In the genomic region with DNA sequence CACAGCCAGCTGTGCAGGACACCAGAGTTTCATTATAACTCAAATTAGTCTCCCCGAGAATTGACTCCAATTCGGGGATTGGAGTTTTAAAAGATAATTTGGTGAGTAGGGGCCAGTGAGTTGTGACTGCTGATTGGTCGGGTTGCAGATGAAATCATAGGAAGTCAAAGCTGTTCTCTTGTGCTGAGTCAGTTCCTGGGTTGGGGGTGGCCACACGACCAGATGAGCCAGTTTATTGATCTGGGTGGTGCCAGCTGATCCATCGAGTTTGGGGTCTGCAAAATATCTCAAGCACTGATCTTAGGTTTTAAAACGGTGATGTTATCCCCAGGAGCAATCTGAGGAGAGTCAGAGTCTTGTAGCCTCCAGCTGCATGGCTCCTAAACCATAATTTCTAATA, we compare ENCODE assay signal across 13 cellular contexts.
"Had no signal": no experiment of that assay in that cellular context is flagged by ENCODE, and none has a peak within 500 bp of the region (broad histone marks: within the 10 kb centered on the region; RNA-seq: fewer than 3 reads in every experiment).

No MANE protein-coding gene starts in this region.

- H3K36me3 Mint-ChIP-seq: type B pancreatic cell had no signal

- H3K27ac ChIP-seq: esophagus squamous epithelium, left ventricle myocardium inferior, pancreas, SK-N-MC, suprapubic skin had no signal

- H3K4me1 ChIP-seq: esophagus squamous epithelium, left ventricle myocardium inferior, pancreas, suprapubic skin had no signal

- DNase-seq: activated CD4-positive, CD25-positive, alpha-beta regulatory T cell treated with anti-CD3 and anti-CD28 coated beads, Interleukin-2, amount 50 U/mL, for 72 hours; activated gamma-delta T cell treated with Interleukin-2 at 50 U/mL for 16 hours; activated T-cell treated with anti-CD3 and anti-CD28 coated beads, Interleukin-2, amount 50 U/mL, for 4 hours; aorta; esophagus squamous epithelium; kidney; left ventricle myocardium inferior had no signal

- H3K27me3 ChIP-seq: pancreas had no signal

- H3K9me3 Mint-ChIP-seq: neural crest cell, type B pancreatic cell had no signal

- ATAC-seq: activated T-cell treated with anti-CD3 and anti-CD28 coated beads, Interleukin-2, amount 50 U/mL, for 4 hours; stimulated activated naive CD8-positive, alpha-beta T cell treated with anti-CD3 and anti-CD28 coated beads, Interleukin-15, Interleukin-2, amounts not matched to agents 100 U/mL and 50 U/mL, for 24 hours had no signal

- H3K4me3 Mint-ChIP-seq: activated T-cell treated with anti-CD3 and anti-CD28 coated beads, Interleukin-2, amount 50 U/mL, for 4 hours; neural crest cell; type B pancreatic cell had no signal

- H3K27ac Mint-ChIP-seq: type B pancreatic cell had no signal

- H3K9me3 ChIP-seq: esophagus squamous epithelium, left ventricle myocardium inferior, pancreas, suprapubic skin had no signal

- H3K4me3 ChIP-seq: esophagus squamous epithelium, left ventricle myocardium inferior, pancreas, SK-N-MC, suprapubic skin had no signal

- H3K36me3 ChIP-seq: esophagus squamous epithelium, left ventricle myocardium inferior, pancreas, suprapubic skin had no signal
